In genomic region chr12:4214912-4215861, GRCh38 we compare ENCODE assay signal across 8 cellular contexts. TPM values are rescaled to one million over a fixed set of nuclear protein-coding genes. Genes with fewer than 3 reads are reported as not detected.
DNase-seq lines count a peak whose midpoint lies in the region; ATAC-seq and TF ChIP-seq lines count a peak whose summit lies in the region.

No MANE protein-coding gene starts in this region.

- ATAC-seq in GM18861 (IDR thresholded peaks at IDR 0.05; ENCODE audit: unreplicated experiment), result peak; percentile 49
- ATAC-seq in HG02759 (IDR thresholded peaks at IDR 0.05; ENCODE audit: unreplicated experiment), result peak; percentile 68

- H3K27me3 ChIP-seq in OCI-LY3 (ENCODE audit: low read depth, low read length), result peaks cover 4% of the 10 kb centered on the region; the same call in 1 of the 2 replicates
- H3K27me3 ChIP-seq in sigmoid colon, result peaks cover 0 to 4% (median 0%) of the 10 kb centered on the region in 3 donors

- no peaks in the 10 kb centered on the region for H4K20me1 ChIP-seq in OCI-LY3 (ENCODE audit: insufficient read depth, low read length)

- peak; percentile 17 for DNase-seq in central memory CD4-positive, alpha-beta T cell
- DNase-seq in sigmoid colon (peak; percentile 78), NCI-H82 treated with DMSO at 0.1 percent for 48 hours (lab: John Stamatoyannopoulos, UW; ENCODE audit: unreplicated experiment) (no peak), NCI-H345 (lab: John Stamatoyannopoulos, UW) (no peak), D341Med (ENCODE audit: low spot score) (no peak)

- peak overlapping the region; percentile 98 for H3K4me2 ChIP-seq in OCI-LY3 (ENCODE audit: low read length)

- H3K36me3 ChIP-seq in OCI-LY3 (replicated peaks; ENCODE audit: low read depth, low read length) (no peaks in the 10 kb centered on the region), sigmoid colon (no peaks in the 10 kb centered on the region)

- no peak for TF ChIP-seq POLR2A in sigmoid colon (IDR thresholded peaks at IDR 0.05)

- H3K79me2 ChIP-seq in OCI-LY3 (ENCODE audit: low read length), result no peaks in the 10 kb centered on the region

- H3K27ac ChIP-seq in OCI-LY3 (ENCODE audit: low read length) (peak overlapping the region; percentile 98), sigmoid colon (no peak overlapping the region)

- WGBS in sigmoid colon, 2 donors, result 51 to 56% methylated on average over 24 of the region's 24 CpGs

- intact Hi-C loops in sigmoid colon (cut with DNase I), result no loop called here

- no peaks in the 10 kb centered on the region for H3K9me3 ChIP-seq in OCI-LY3 (ENCODE audit: insufficient read depth, low read length)
- no peaks in the 10 kb centered on the region for H3K9me3 ChIP-seq in sigmoid colon

- peak overlapping the region; percentile 10; the same call in 1 of the 2 replicates for H2AFZ ChIP-seq in OCI-LY3 (ENCODE audit: low read depth, low read length)

- H3K9ac ChIP-seq in OCI-LY3 (ENCODE audit: low read length), result peak overlapping the region; percentile 96

- H3K4me3 ChIP-seq in OCI-LY3 (ENCODE audit: low read length), result peak overlapping the region; percentile 75
- no peak overlapping the region for H3K4me3 ChIP-seq in sigmoid colon

- no peak for TF ChIP-seq EP300 in sigmoid colon (IDR thresholded peaks at IDR 0.05)

- H3K4me1 ChIP-seq in OCI-LY3 (ENCODE audit: low read length) (peaks cover 54% of the 10 kb centered on the region), sigmoid colon (no peaks in the 10 kb centered on the region)

- TF ChIP-seq CTCF in OCI-LY3 (IDR thresholded peaks at IDR 0.05; ENCODE audit: low read depth, low read length) (no peak), sigmoid colon (IDR thresholded peaks at IDR 0.05) (no peak)

RNA-seq across cellular contexts. Expression of gene CCND2, which starts 58.4 kb away (rescaled TPM):
- total RNA-seq in sigmoid colon, result 100 to 1,000 TPM in 3 of 4 donors, 10 to 100 TPM in 1; 98.7 to 178 (median 149) TPM
- polyA plus RNA-seq in sigmoid colon, result 10 to 100 TPM in 1 of 3 donors, 1 to 10 TPM in 2; 7.8 to 35.0 (median 8.6) TPM

Comparison
In these comparisons a context has a peak if more than half of its experiments do, and no peak if none do; other contexts are left out.
1. DNase-seq: peak in central memory CD4-positive, alpha-beta T cell (single experiment) and sigmoid colon (single experiment); none in NCI-H82 treated with DMSO at 0.1 percent for 48 hours (single experiment), NCI-H345 (single experiment) and D341Med (single experiment).